In the genomic region with DNA sequence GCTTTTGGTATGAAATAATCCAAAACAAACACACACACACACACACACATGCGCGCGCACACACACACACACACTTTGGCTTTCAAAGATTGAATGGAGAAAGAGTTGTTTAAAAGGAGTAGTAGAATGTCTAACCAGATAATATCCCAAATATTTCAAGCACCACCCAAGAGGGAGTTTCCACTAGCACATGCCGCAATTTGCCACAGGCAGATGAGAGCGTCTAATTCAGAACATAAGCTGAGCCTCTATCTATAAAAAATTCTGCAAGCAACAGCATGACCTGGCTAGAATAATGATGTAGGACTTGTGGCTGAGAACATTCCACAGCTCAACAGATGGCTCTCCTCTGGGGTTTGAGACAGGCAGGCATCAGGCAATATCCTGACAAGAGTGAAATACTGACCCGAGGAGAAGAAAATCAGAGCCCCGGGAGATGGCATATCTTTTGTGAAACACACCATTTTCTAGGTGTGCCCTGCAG, we compare ENCODE assay signal across 13 cellular contexts.
DNase-seq lines count a peak whose midpoint lies in the region; ATAC-seq and TF ChIP-seq lines count a peak whose summit lies in the region.
"Had no signal": no experiment of that assay in that cellular context is flagged by ENCODE, and none has a peak within 500 bp of the region (broad histone marks: within the 10 kb centered on the region; RNA-seq: fewer than 3 reads in every experiment).

No MANE protein-coding gene starts in this region.

- TF ChIP-seq CTCF in BJ (IDR thresholded peaks at IDR 0.05; ENCODE audit: insufficient read depth, low read depth, low read length) (no peak), fibroblast of the aortic adventitia (IDR thresholded peaks at IDR 0.05; ENCODE audit: insufficient read depth, low read length) (no peak), omental fat pad (IDR thresholded peaks at IDR 0.05) (no peak), neural progenitor cell (IDR thresholded peaks at IDR 0.05) (no peak), thyroid gland (IDR thresholded peaks at IDR 0.05) (no peak)

- H3K36me3 ChIP-seq in BJ (ENCODE audit: control insufficient read depth, insufficient read depth, low read length) (no peaks in the 10 kb centered on the region), SJCRH30 (no peaks in the 10 kb centered on the region), neural progenitor cell (no peaks in the 10 kb centered on the region), thyroid gland (no peaks in the 10 kb centered on the region)
- H3K36me3 ChIP-seq: Peyer's patch had no signal

- peaks cover 3% of the 10 kb centered on the region for H3K4me1 Mint-ChIP-seq in neural progenitor cell

- H3K4me2 ChIP-seq in neural progenitor cell: no peak overlapping the region

- H3K27ac ChIP-seq in SJCRH30: no peak overlapping the region
- no peak overlapping the region for H3K27ac ChIP-seq in neural progenitor cell
- no peak overlapping the region for H3K27ac ChIP-seq in thyroid gland
- H3K27ac ChIP-seq: C4-2B had no signal

- H3F3A ChIP-seq in neural progenitor cell (ENCODE audit: low read depth): no peaks in the 10 kb centered on the region

- H4K20me1 ChIP-seq in neural progenitor cell (ENCODE audit: low read depth): no peaks in the 10 kb centered on the region

- H3K27me3 Mint-ChIP-seq in neural progenitor cell (ENCODE audit: insufficient read depth, low read depth): no peaks in the 10 kb centered on the region
- H3K27me3 Mint-ChIP-seq: activated CD4-positive, alpha-beta T cell treated with anti-CD3 and anti-CD28 coated beads for 36 hours; progenitor cell of endocrine pancreas had no signal

- H3K79me2 ChIP-seq in neural progenitor cell (ENCODE audit: low read depth): no peaks in the 10 kb centered on the region

- 51 to 69% methylated on average over 7 of the region's 7 CpGs for WGBS in thyroid gland, 2 donors

- H3K9me3 ChIP-seq in SJCRH30 (replicated peaks) (no peaks in the 10 kb centered on the region), neural progenitor cell (ENCODE audit: low read depth) (no peaks in the 10 kb centered on the region), thyroid gland (no peaks in the 10 kb centered on the region)
- H3K9me3 ChIP-seq: Peyer's patch had no signal

- no peak for TF ChIP-seq POLR2A in thyroid gland (IDR thresholded peaks at IDR 0.05)

- no peak overlapping the region for H3K27ac Mint-ChIP-seq in neural progenitor cell
- H3K27ac Mint-ChIP-seq: activated CD4-positive, alpha-beta T cell treated with anti-CD3 and anti-CD28 coated beads for 36 hours; progenitor cell of endocrine pancreas had no signal

- no peak overlapping the region for H3K4me3 ChIP-seq in BJ (ENCODE audit: low read depth, low read length)
- no peak overlapping the region for H3K4me3 ChIP-seq in SJCRH30
- H3K4me3 ChIP-seq in fibroblast of the aortic adventitia (ENCODE audit: low read depth, low read length): no peak overlapping the region
- no peak overlapping the region for H3K4me3 ChIP-seq in neural progenitor cell
- no peak overlapping the region for H3K4me3 ChIP-seq in thyroid gland (replicated peaks in 1 of 3)
- H3K4me3 ChIP-seq: Peyer's patch had no signal

- H3K9ac ChIP-seq in neural progenitor cell: no peak overlapping the region

- no peaks in the 10 kb centered on the region for H3K27me3 ChIP-seq in BJ (ENCODE audit: control insufficient read depth, insufficient read depth, low read length)
- H3K27me3 ChIP-seq in SJCRH30: no peaks in the 10 kb centered on the region
- no peaks in the 10 kb centered on the region for H3K27me3 ChIP-seq in neural progenitor cell
- no peaks in the 10 kb centered on the region for H3K27me3 ChIP-seq in thyroid gland
- H3K27me3 ChIP-seq: Peyer's patch had no signal

- intact Hi-C loops in thyroid gland (cut with DNase I): no loop called here

- H3K9me3 Mint-ChIP-seq in neural progenitor cell: no peaks in the 10 kb centered on the region

- DNase-seq in BJ (ENCODE audit: low read depth) (peak; percentile 97), SJCRH30 (peak; percentile 2 to 13), fibroblast of the aortic adventitia (ENCODE audit: low read depth) (peak; percentile 93), omental fat pad (ENCODE audit: low spot score) (peak; percentile 29), neural progenitor cell (ENCODE audit: low spot score) (no peak), thyroid gland (no peak)
- DNase-seq: activated CD4-positive, alpha-beta T cell treated with anti-CD3 and anti-CD28 coated beads for 36 hours; NCI-H1436; Peyer's patch had no signal

- POLR2A ChIA-PET in BJ (lab: Charles Lee): interaction anchor here (0.7 to 0.9 kb wide), 2 partner anchors 38 to 447 kb away, joined by 3 to 4 read pairs; no protein-coding TSS in a partner anchor

- CTCF ChIA-PET in BJ (lab: Yijun Ruan, JAX): interaction anchor here (0.7 to 1.4 kb wide), 2 partner anchors 22 to 32 kb away, joined by 3 read pairs; no protein-coding TSS in a partner anchor

- no peak overlapping the region for H3K4me3 Mint-ChIP-seq in neural progenitor cell
- H3K4me3 Mint-ChIP-seq: activated CD4-positive, alpha-beta T cell treated with anti-CD3 and anti-CD28 coated beads for 36 hours had no signal

- no peaks in the 10 kb centered on the region for H3K36me3 Mint-ChIP-seq in neural progenitor cell

- no peaks in the 10 kb centered on the region for H3K4me1 ChIP-seq in SJCRH30
- peaks cover 9% of the 10 kb centered on the region for H3K4me1 ChIP-seq in neural progenitor cell
- no peaks in the 10 kb centered on the region for H3K4me1 ChIP-seq in thyroid gland

- ATAC-seq in omental fat pad (ENCODE audit: low FRiP score) (peak; percentile 68), HG03432 (IDR thresholded peaks at IDR 0.05; ENCODE audit: unreplicated experiment) (no peak), HG03469 (IDR thresholded peaks at IDR 0.05; ENCODE audit: unreplicated experiment) (no peak)
- ATAC-seq: activated CD4-positive, alpha-beta T cell treated with anti-CD3 and anti-CD28 coated beads for 36 hours had no signal

- no peak overlapping the region for H2AFZ ChIP-seq in neural progenitor cell (replicated peaks)

Comparison
In these comparisons a context has a peak if more than half of its experiments do, and no peak if none do; other contexts are left out.
1. DNase-seq: peak in BJ (single experiment), SJCRH30 (2 of 2), fibroblast of the aortic adventitia (single experiment) and omental fat pad (single experiment); none in neural progenitor cell (single experiment) and thyroid gland (0 of 2).